In genomic region chr21:45548711-45549491, GRCh38 we compare ENCODE assay signal across 16 cellular contexts. TPM values are rescaled to one million over a fixed set of nuclear protein-coding genes. Genes with fewer than 3 reads are reported as not detected.
DNase-seq lines count a peak whose midpoint lies in the region; ATAC-seq, FAIRE-seq and TF ChIP-seq lines count a peak whose summit lies in the region.
"Had no signal": no experiment of that assay in that cellular context is flagged by ENCODE, and none has a peak within 500 bp of the region (broad histone marks: within the 10 kb centered on the region; RNA-seq: fewer than 3 reads in every experiment).

No MANE protein-coding gene starts in this region.

- H3K36me3 Mint-ChIP-seq in activated T-cell treated with anti-CD3 and anti-CD28 coated beads, Interleukin-2, amount 50 U/mL, for 72 hours (ENCODE audit: insufficient read depth in 2 of 2) = peaks cover 0 to 1% of the 10 kb centered on the region in 2 donors
- no peaks in the 10 kb centered on the region for H3K36me3 Mint-ChIP-seq in activated B cell treated with CpG ODN at 0.5 μM for 24 hours (ENCODE audit: low read depth)

- no peaks in the 10 kb centered on the region for H3K79me2 ChIP-seq in HepG2 (ENCODE audit: insufficient read depth, low read length)

- TF ChIP-seq POLR2A in HepG2 (IDR thresholded peaks at IDR 0.05; ENCODE audit: insufficient read depth in 1 of 2, low read depth in 2 of 2, low read length in 2 of 2) (no peak), breast epithelium (IDR thresholded peaks at IDR 0.05) (no peak)

- no peaks in the 10 kb centered on the region for H4K20me1 ChIP-seq in HepG2 (ENCODE audit: insufficient read depth, low read length)

- H2AFZ ChIP-seq in HepG2 (ENCODE audit: low read length) = no peak overlapping the region

- no peak overlapping the region for H3K27ac ChIP-seq in HepG2 (ENCODE audit: extremely low read length, insufficient read depth, low read length)
- H3K27ac ChIP-seq in small intestine (ENCODE audit: low read depth in 1 of 2, low read length in 1 of 2) = peak overlapping the region; percentile 21 to 47
- no peak overlapping the region for H3K27ac ChIP-seq in breast epithelium
- H3K27ac ChIP-seq: adrenal gland had no signal

- TF ChIP-seq EP300 in HepG2 (IDR thresholded peaks at IDR 0.05; ENCODE audit: low read depth in 2 of 2, low read length in 2 of 2) = no peak; a peak in 1 of 4 replicates
- TF ChIP-seq EP300 in HepG2 (CRISPR knock-in tag; IDR thresholded peaks at IDR 0.05; ENCODE audit: borderline replicate concordance) = no peak

- in situ Hi-C loops in HepG2 (cut with HindIII; ENCODE audit: extremely low pct_ligation_motif_present, low pct_unique_long_range_greater_than_20kb) = no loop called here

- H3K36me3 ChIP-seq in HepG2 (replicated peaks in 1 of 2; ENCODE audit: control insufficient read depth in 1 of 2, insufficient read depth in 2 of 2, low read length in 2 of 2) (no peaks in the 10 kb centered on the region), small intestine (ENCODE audit: control insufficient read depth in 2 of 2, insufficient read depth in 2 of 2, low read length in 2 of 2) (no peaks in the 10 kb centered on the region), breast epithelium (no peaks in the 10 kb centered on the region)
- H3K36me3 ChIP-seq: adrenal gland, heart right ventricle, upper lobe of left lung had no signal

- H3K9me3 ChIP-seq in HepG2 (ENCODE audit: low read length) (no peaks in the 10 kb centered on the region), small intestine (ENCODE audit: control insufficient read depth, low read depth) (no peaks in the 10 kb centered on the region), breast epithelium (no peaks in the 10 kb centered on the region)
- H3K9me3 ChIP-seq: adrenal gland, upper lobe of left lung had no signal

- no TSS peak for BruUV-seq in HepG2 (replicated peaks; lab: Mats Ljungman, UMichigan)

- no peaks in the 10 kb centered on the region for H3K27me3 Mint-ChIP-seq in activated T-cell treated with anti-CD3 and anti-CD28 coated beads, Interleukin-2, amount 50 U/mL, for 72 hours (ENCODE audit: low read depth)
- H3K27me3 Mint-ChIP-seq in activated B cell treated with CpG ODN at 0.5 μM for 24 hours = no peaks in the 10 kb centered on the region

- no peak overlapping the region for H3K9ac ChIP-seq in HepG2 (ENCODE audit: insufficient read depth, low read depth, low read length)

- H3K27ac Mint-ChIP-seq in activated T-cell treated with anti-CD3 and anti-CD28 coated beads, Interleukin-2, amount 50 U/mL, for 72 hours = peak overlapping the region; percentile 33
- H3K27ac Mint-ChIP-seq in activated B cell treated with CpG ODN at 0.5 μM for 24 hours = peak overlapping the region; percentile 41

- peaks cover 35% of the 10 kb centered on the region for H3K4me1 Mint-ChIP-seq in activated T-cell treated with anti-CD3 and anti-CD28 coated beads, Interleukin-2, amount 50 U/mL, for 72 hours (ENCODE audit: low read depth)
- peaks cover 33% of the 10 kb centered on the region for H3K4me1 Mint-ChIP-seq in activated B cell treated with CpG ODN at 0.5 μM for 24 hours

- H3K9me3 Mint-ChIP-seq in activated T-cell treated with anti-CD3 and anti-CD28 coated beads, Interleukin-2, amount 50 U/mL, for 72 hours = no peaks in the 10 kb centered on the region
- H3K9me3 Mint-ChIP-seq in activated B cell treated with CpG ODN at 0.5 μM for 24 hours = no peaks in the 10 kb centered on the region

- peaks cover 54% of the 10 kb centered on the region for H3K4me1 ChIP-seq in HepG2 (ENCODE audit: insufficient read depth, low read length)
- peaks cover 0 to 10% of the 10 kb centered on the region in 2 donors for H3K4me1 ChIP-seq in small intestine (ENCODE audit: control insufficient read depth in 2 of 2, insufficient read depth in 1 of 2, low read depth in 1 of 2, low read length in 1 of 2)
- H3K4me1 ChIP-seq in breast epithelium = no peaks in the 10 kb centered on the region

- no peak for DNase-seq in activated T-cell treated with anti-CD3 and anti-CD28 coated beads, Interleukin-2, amount 50 U/mL, for 72 hours
- DNase-seq in activated T-cell treated with anti-CD3 and anti-CD28 coated beads, Interleukin-2, amount 50 U/mL, for 48 hours = no peak
- no peak for DNase-seq in activated B cell treated with CpG ODN at 0.5 μM for 24 hours
- DNase-seq in HepG2 (ENCODE audit: low spot score) = no peak
- peak; percentile 90 for DNase-seq in small intestine
- no peak for DNase-seq in breast epithelium (ENCODE audit: low spot score in 2 of 2)
- no peak for DNase-seq in KG1 (lab: John Stamatoyannopoulos, UW)
- no peak for DNase-seq in HCEC 1CT
- DNase-seq: activated CD4-positive, alpha-beta T cell treated with anti-CD3 and anti-CD28 coated beads, Interleukin-2, amount 50 U/mL, for 1 hour; erythroblast; heart right ventricle; left ventricle myocardium superior; NCI-H2171 treated with DMSO at 0.1 percent for 48 hours; OCI-M1 had no signal

- ATAC-seq in activated T-cell treated with anti-CD3 and anti-CD28 coated beads, Interleukin-2, amount 50 U/mL, for 72 hours (replicated peaks in 1 of 2) = no peak
- no peak for ATAC-seq in activated B cell treated with CpG ODN at 0.5 μM for 24 hours (ENCODE audit: low read depth)
- peak; percentile 12; the same call in 1 of the 3 replicates for ATAC-seq in HepG2
- ATAC-seq: heart right ventricle, left ventricle myocardium superior had no signal

- no peak for TF ChIP-seq RAD21 in HepG2 (CRISPR knock-in tag; IDR thresholded peaks at IDR 0.05)

- 24% methylated on average over 9 of the region's 9 CpGs for WGBS in HepG2 (ENCODE audit: low lambda C conversion rate)
- 35 to 64% (median 49%) methylated on average over 9 of the region's 9 CpGs for WGBS in small intestine, 3 donors

- H3K27me3 ChIP-seq in HepG2 (ENCODE audit: control insufficient read depth in 1 of 2, insufficient read depth in 2 of 2, low read length in 2 of 2) = peaks cover 8 to 60% of the 10 kb centered on the region in 2 experiments
- no peaks in the 10 kb centered on the region for H3K27me3 ChIP-seq in small intestine (ENCODE audit: control insufficient read depth in 2 of 2, insufficient read depth in 2 of 2, low read length in 2 of 2)
- peaks cover 0 to 3% of the 10 kb centered on the region in 2 donors for H3K27me3 ChIP-seq in breast epithelium
- H3K27me3 ChIP-seq: adrenal gland, upper lobe of left lung had no signal

- H3K4me3 ChIP-seq in HepG2 (replicated peaks in 1 of 3; ENCODE audit: insufficient read depth in 1 of 3, low read depth in 2 of 3, low read length in 3 of 3) (no peak overlapping the region), small intestine (ENCODE audit: low read depth in 1 of 2, low read length in 2 of 2) (no peak overlapping the region), breast epithelium (no peak overlapping the region)
- H3K4me3 ChIP-seq: adrenal gland, upper lobe of left lung had no signal

- peak overlapping the region; percentile 34 for H3K4me2 ChIP-seq in HepG2 (ENCODE audit: low read depth, low read length)

- FAIRE-seq in HepG2 (lab: Jason Lieb, UNC) = no peak
- FAIRE-seq in small intestine (lab: Jason Lieb, UNC) = no peak

- CTCF ChIA-PET in activated B cell treated with CpG ODN at 0.5 μM for 24 hours (lab: Charles Lee) (no interaction called here), HepG2 (lab: Yijun Ruan, JAX; ENCODE audit: low intra/inter-chr PET ratio, low total read pairs) (interaction anchor here (1.2 kb wide), 1 partner anchor 48 kb away, joined by 3 read pairs; no protein-coding TSS in a partner anchor)

- intact Hi-C loops in activated B cell treated with CpG ODN at 0.5 μM for 24 hours (cut with micrococcal nuclease) (no loop called here), HepG2 (cut with micrococcal nuclease; ENCODE audit: unreplicated experiment) (no loop called here), breast epithelium (cut with DNase I; ENCODE audit: low total_unique reads) (loop anchor here (10.0 kb wide), 1 partner anchor 684 kb away; no protein-coding TSS in a partner anchor)

- H3K4me3 Mint-ChIP-seq in activated T-cell treated with anti-CD3 and anti-CD28 coated beads, Interleukin-2, amount 50 U/mL, for 72 hours = peak overlapping the region; percentile 12 to 25
- peak overlapping the region; percentile 7 for H3K4me3 Mint-ChIP-seq in activated B cell treated with CpG ODN at 0.5 μM for 24 hours

- TF ChIP-seq CTCF in activated B cell treated with CpG ODN at 0.5 μM for 24 hours (IDR thresholded peaks at IDR 0.05) (no peak), HepG2 (CRISPR knock-in tag; IDR thresholded peaks at IDR 0.05) (no peak), breast epithelium (IDR thresholded peaks at IDR 0.05) (no peak)

- POLR2A ChIA-PET in activated B cell treated with CpG ODN at 0.5 μM for 24 hours (lab: Charles Lee) = no interaction called here
- POLR2A ChIA-PET in HepG2 (lab: Yijun Ruan, JAX) = interaction anchor here (1.9 kb wide), 1 partner anchor 24 kb away, joined by 5 read pairs; no protein-coding TSS in a partner anchor

RNA-seq across cellular contexts. Expression of gene SLC19A1, which starts 6.7 kb away (rescaled TPM):
- 10 to 100 TPM; 30.4 to 40.1 TPM for total RNA-seq in activated T-cell treated with anti-CD3 and anti-CD28 coated beads, Interleukin-2, amount 50 U/mL, for 72 hours
- total RNA-seq in activated B cell treated with CpG ODN at 0.5 μM for 24 hours = 7.4 and 10.7 TPM in 2 replicates
- 12.6 and 21.8 TPM in 2 replicates for total RNA-seq in HepG2 (2016; rRNA removed; fragmentation: Illumina TruSeq; extraction: Trizol)
- total RNA-seq in HepG2 (2016; cell fraction: cytosol; rRNA removed; fragmentation: Illumina TruSeq; extraction: Trizol; ENCODE audit: low read depth) = 4.8 and 5.6 TPM in 2 replicates
- 11.0 and 23.6 TPM in 2 replicates for total RNA-seq in HepG2 (2016; cell fraction: insoluble cytoplasmic fraction; rRNA removed; fragmentation: Illumina TruSeq; extraction: Trizol)
- total RNA-seq in HepG2 (2016; cell fraction: membrane; rRNA removed; fragmentation: Illumina TruSeq; extraction: Trizol) = 10.8 TPM in 2 replicates
- total RNA-seq in HepG2 (2016; cell fraction: nucleus; rRNA removed; fragmentation: Illumina TruSeq; extraction: Trizol) = 21.2 and 27.4 TPM in 2 replicates
- polyA plus RNA-seq in HepG2 (2011; rRNA removed) = 23.0 and 31.0 TPM in 2 replicates
- polyA plus RNA-seq in HepG2 (2011; cell fraction: cytosol; rRNA removed) = 14.5 and 24.7 TPM in 2 replicates
- polyA plus RNA-seq in HepG2 (2011; cell fraction: nucleus; rRNA removed) = 49.0 and 62.1 TPM in 2 replicates
- polyA plus RNA-seq in HepG2 (2012) = 18.0 and 36.8 TPM in 2 replicates
- polyA plus RNA-seq in HepG2 (2016; cell fraction: cytosol; fragmentation: Illumina TruSeq; extraction: Trizol; ENCODE audit: low read depth) = 3.7 and 4.0 TPM in 2 replicates
- polyA plus RNA-seq in HepG2 (2016; cell fraction: insoluble cytoplasmic fraction; fragmentation: Illumina TruSeq; extraction: Trizol; ENCODE audit: low read depth) = 11.1 and 13.0 TPM in 2 replicates
- polyA plus RNA-seq in HepG2 (2016; cell fraction: membrane; fragmentation: Illumina TruSeq; extraction: Trizol; ENCODE audit: low read depth) = 6.4 and 7.2 TPM in 2 replicates
- polyA plus RNA-seq in HepG2 (2016; cell fraction: nucleus; fragmentation: Illumina TruSeq; extraction: Trizol; ENCODE audit: insufficient read depth, low read depth) = 44.5 and 46.0 TPM in 2 replicates
- 42.0 and 128 TPM in 2 replicates for polyA minus RNA-seq in HepG2 (2011; rRNA and poly(A)+ RNA removed; ENCODE audit: low replicate concordance)
- polyA minus RNA-seq in HepG2 (2011; cell fraction: cytosol; rRNA and poly(A)+ RNA removed) = 32.2 and 34.4 TPM in 2 replicates
- 12.2 and 14.7 TPM in 2 replicates for polyA minus RNA-seq in HepG2 (2011; cell fraction: nucleus; rRNA and poly(A)+ RNA removed)
- 10 to 100 TPM; 12.6 to 20.8 (median 14.8) TPM for polyA plus RNA-seq in small intestine
- 1 to 10 TPM; 5.6 to 6.7 (median 6.6) TPM for total RNA-seq in breast epithelium

Comparison
In these comparisons a context has a peak if more than half of its experiments do, and no peak if none do; other contexts are left out.
1. H3K27ac ChIP-seq: peak in small intestine (2 of 2); none in HepG2 (single experiment) and breast epithelium (0 of 2).